Comparison of ENCODE assay signal across 36 cellular contexts in the genomic region with DNA sequence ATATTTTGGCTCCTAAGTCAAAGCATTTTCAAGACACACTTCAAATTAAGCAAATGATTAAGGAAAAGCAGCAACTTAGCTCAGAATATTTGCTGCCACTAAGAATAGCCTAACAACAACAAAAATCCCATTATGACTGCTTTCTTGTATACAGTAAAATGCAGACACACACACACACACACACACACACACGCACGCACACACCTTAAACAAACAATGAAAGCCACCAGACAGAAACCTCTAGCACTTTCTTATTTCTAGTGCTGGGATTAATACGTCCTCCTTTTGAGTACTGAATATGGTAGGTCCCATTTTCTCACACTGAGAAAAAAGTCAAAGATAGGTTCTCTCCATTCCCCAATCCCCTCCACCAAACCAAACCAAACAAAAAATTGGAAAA. TPM values are rescaled to one million over a fixed set of nuclear protein-coding genes. Genes with fewer than 3 reads are reported as not detected.
"Had no signal": no experiment of that assay in that cellular context is flagged by ENCODE, and none has a peak within 500 bp of the region (broad histone marks: within the 10 kb centered on the region; RNA-seq: fewer than 3 reads in every experiment).

No MANE protein-coding gene starts in this region.

- FAIRE-seq: bronchial epithelial cell had no signal

- H3K4me2 ChIP-seq: PC-9 had no signal

- DNase-seq: activated B cell treated with CpG ODN at 0.5 μM for 24 hours; activated CD4-positive, alpha-beta memory T cell treated with anti-CD3 and anti-CD28 coated beads, Interleukin-2, amount 10 ng/mL, durations not matched to agents 7 days and 5 days; activated CD4-positive, alpha-beta T cell treated with anti-CD3 and anti-CD28 coated beads for 4 hours; activated CD4-positive, CD25-positive, alpha-beta regulatory T cell treated with anti-CD3 and anti-CD28 coated beads, Interleukin-2, amount 50 U/mL, for 72 hours; activated CD8-positive, alpha-beta memory T cell treated with anti-CD3 and anti-CD28 coated beads for 24 hours; activated CD8-positive, alpha-beta memory T cell treated with anti-CD3 and anti-CD28 coated beads, Interleukin-2, amount 10 ng/mL, durations not matched to agents 7 days and 5 days; activated CD8-positive, alpha-beta memory T cell treated with anti-CD3 and anti-CD28 coated beads, Interleukin-2, amount 50 U/mL, for 48 hours; activated effector memory CD4-positive, alpha-beta T cell treated with Interleukin-2 at 50 U/mL for 16 hours; activated naive CD4-positive, alpha-beta T cell treated with anti-CD3 and anti-CD28 coated beads, Interleukin-2, amount 10 ng/mL, durations not matched to agents 7 days and 5 days; activated naive CD8-positive, alpha-beta T cell treated with anti-CD3 and anti-CD28 coated beads, Interleukin-2, amount 50 U/mL, for 24 hours; activated T-cell treated with anti-CD3 and anti-CD28 coated beads, Interleukin-2, amount 50 U/mL, for 48 hours; anterior cingulate cortex; caudate nucleus; cerebellar nuclear complex; NCI-H1092 treated with DMSO at 0.1 percent for 48 hours; NCI-H146; NCI-H187; NCI-H2029 treated with DMSO at 0.1 percent for 48 hours; NCI-H2107; NCI-H2171 treated with DMSO at 0.1 percent for 48 hours; NCI-H2227 treated with DMSO at 0.1 percent for 48 hours; NCI-H446; NCI-H510A treated with DMSO at 0.1 percent for 48 hours; NCI-H526 treated with DMSO at 0.1 percent for 48 hours; NK-92 treated with Interleukin-12 subunit alpha and Interleukin-12 subunit beta, amount 100 ng/mL, for 24 hours; PC-9; SW 1271; T-helper 1 cell; T-helper 2 cell; T-helper 9 cell had no signal

- H3K4me3 ChIP-seq: PC-9 had no signal

- H2AFZ ChIP-seq: PC-9 had no signal

- H3K27ac ChIP-seq: PC-9, RWPE1, VCaP had no signal

RNA-seq across cellular contexts. Expression of gene FEZF1, which starts 23.4 kb away (rescaled TPM):
- total RNA-seq: activated B cell treated with CpG ODN at 0.5 μM for 24 hours; activated CD4-positive, alpha-beta memory T cell treated with anti-CD3 and anti-CD28 coated beads, Interleukin-2, amount 10 ng/mL, durations not matched to agents 7 days and 5 days; activated CD8-positive, alpha-beta memory T cell treated with anti-CD3 and anti-CD28 coated beads, Interleukin-2, amount 10 ng/mL, durations not matched to agents 7 days and 5 days; bronchial epithelial cell; M059J; OCI-LY7; PC-9; Right ventricle myocardium inferior had no signal
